Comparison of ENCODE assay signal across 9 cellular contexts in genomic region chr5:146340260-146341081, GRCh38. TPM values are rescaled to one million over a fixed set of nuclear protein-coding genes. Genes with fewer than 3 reads are reported as not detected.
DNase-seq lines count a peak whose midpoint lies in the region; ATAC-seq and TF ChIP-seq lines count a peak whose summit lies in the region.
"Had no signal": no experiment of that assay in that cellular context is flagged by ENCODE, and none has a peak within 500 bp of the region (broad histone marks: within the 10 kb centered on the region; RNA-seq: fewer than 3 reads in every experiment).

No MANE protein-coding gene starts in this region.

- H3K27me3 ChIP-seq in foreskin keratinocyte (peaks cover 100% of the 10 kb centered on the region), psoas muscle (ENCODE audit: insufficient read depth in 3 of 3, low read length in 2 of 3) (peaks cover 0 to 93% (median 58%) of the 10 kb centered on the region in 3 donors)

- H3K27ac Mint-ChIP-seq in activated CD8-positive, alpha-beta memory T cell treated with anti-CD3 and anti-CD28 coated beads, Interleukin-2, amount 10 ng/mL, durations not matched to agents 7 days and 5 days = peak overlapping the region; percentile 56
- H3K27ac Mint-ChIP-seq in T-helper 2 cell treated with Interferon-gamma antibody and Interleukin-4, amounts not matched to agents 5 μg/mL and 100 μg/mL, for 36 hours = no peak overlapping the region

- no peaks in the 10 kb centered on the region for H3K36me3 ChIP-seq in psoas muscle (ENCODE audit: insufficient read depth in 1 of 2, low read depth in 1 of 2)

- no peaks in the 10 kb centered on the region for H3K9me3 Mint-ChIP-seq in activated CD8-positive, alpha-beta memory T cell treated with anti-CD3 and anti-CD28 coated beads, Interleukin-2, amount 10 ng/mL, durations not matched to agents 7 days and 5 days (ENCODE audit: low read depth)
- no peaks in the 10 kb centered on the region for H3K9me3 Mint-ChIP-seq in T-helper 2 cell treated with Interferon-gamma antibody and Interleukin-4, amounts not matched to agents 5 μg/mL and 100 μg/mL, for 36 hours

- peak; percentile 66 for DNase-seq in activated CD8-positive, alpha-beta memory T cell treated with anti-CD3 and anti-CD28 coated beads, Interleukin-2, amount 10 ng/mL, durations not matched to agents 7 days and 5 days
- DNase-seq in activated CD8-positive, alpha-beta memory T cell treated with anti-CD3 and anti-CD28 coated beads, Interleukin-2, amount 50 U/mL, for 4 hours = no peak
- peak; percentile 27 for DNase-seq in T-helper 2 cell treated with Interferon-gamma antibody and Interleukin-4, amounts not matched to agents 5 μg/mL and 100 μg/mL, for 36 hours (ENCODE audit: low spot score)
- peak in 1 of 2 donors; percentile 47 for DNase-seq in foreskin keratinocyte
- DNase-seq in psoas muscle = peak; percentile 55 to 65
- no peak for DNase-seq in activated effector memory CD4-positive, alpha-beta T cell treated with Interleukin-2 at 50 U/mL for 16 hours
- DNase-seq in NCI-H2107 treated with DMSO at 0.1 percent for 48 hours (lab: John Stamatoyannopoulos, UW; ENCODE audit: unreplicated experiment) = no peak
- no peak for DNase-seq in NCI-H2171 treated with DMSO at 0.1 percent for 48 hours (lab: John Stamatoyannopoulos, UW)

- H3K27ac ChIP-seq in foreskin keratinocyte = no peak overlapping the region
- H3K27ac ChIP-seq in psoas muscle = no peak overlapping the region
- H3K27ac ChIP-seq: C4-2B had no signal

- peak; percentile 47 for ATAC-seq in activated CD8-positive, alpha-beta memory T cell treated with anti-CD3 and anti-CD28 coated beads, Interleukin-2, amount 10 ng/mL, durations not matched to agents 7 days and 5 days
- ATAC-seq in foreskin keratinocyte = peak; percentile 52
- ATAC-seq in psoas muscle = peak in 2 of 4 donors; percentile 44 to 49

- CTCF ChIA-PET in activated CD8-positive, alpha-beta memory T cell treated with anti-CD3 and anti-CD28 coated beads, Interleukin-2, amount 10 ng/mL, durations not matched to agents 7 days and 5 days (lab: Charles Lee) = no interaction called here

- TF ChIP-seq CTCF in foreskin keratinocyte (conservative IDR thresholded peaks at IDR 0.05) (no peak), psoas muscle (IDR thresholded peaks at IDR 0.05) (no peak)

- no peaks in the 10 kb centered on the region for H3K9me3 ChIP-seq in psoas muscle

- 3 to 4% (median 4%) methylated on average over 40 of the region's 40 CpGs for WGBS in psoas muscle, 3 donors

- peaks cover 9% of the 10 kb centered on the region for H3K36me3 Mint-ChIP-seq in activated CD8-positive, alpha-beta memory T cell treated with anti-CD3 and anti-CD28 coated beads, Interleukin-2, amount 10 ng/mL, durations not matched to agents 7 days and 5 days
- H3K36me3 Mint-ChIP-seq in T-helper 2 cell treated with Interferon-gamma antibody and Interleukin-4, amounts not matched to agents 5 μg/mL and 100 μg/mL, for 36 hours (ENCODE audit: low read depth) = no peaks in the 10 kb centered on the region

- peaks cover 99% of the 10 kb centered on the region for H3K27me3 Mint-ChIP-seq in activated CD8-positive, alpha-beta memory T cell treated with anti-CD3 and anti-CD28 coated beads, Interleukin-2, amount 10 ng/mL, durations not matched to agents 7 days and 5 days
- H3K27me3 Mint-ChIP-seq in T-helper 2 cell treated with Interferon-gamma antibody and Interleukin-4, amounts not matched to agents 5 μg/mL and 100 μg/mL, for 36 hours (ENCODE audit: low read depth) = peaks cover 95% of the 10 kb centered on the region

- intact Hi-C loops in psoas muscle (cut with DNase I) = no loop called here

- H3K4me3 ChIP-seq in psoas muscle = peak overlapping the region; percentile 22

- H3K4me3 Mint-ChIP-seq in activated CD8-positive, alpha-beta memory T cell treated with anti-CD3 and anti-CD28 coated beads, Interleukin-2, amount 10 ng/mL, durations not matched to agents 7 days and 5 days = no peak overlapping the region
- no peak overlapping the region for H3K4me3 Mint-ChIP-seq in T-helper 2 cell treated with Interferon-gamma antibody and Interleukin-4, amounts not matched to agents 5 μg/mL and 100 μg/mL, for 36 hours

- peaks cover 13% of the 10 kb centered on the region for H3K4me1 Mint-ChIP-seq in activated CD8-positive, alpha-beta memory T cell treated with anti-CD3 and anti-CD28 coated beads, Interleukin-2, amount 10 ng/mL, durations not matched to agents 7 days and 5 days
- peaks cover 5% of the 10 kb centered on the region for H3K4me1 Mint-ChIP-seq in T-helper 2 cell treated with Interferon-gamma antibody and Interleukin-4, amounts not matched to agents 5 μg/mL and 100 μg/mL, for 36 hours (ENCODE audit: low read depth)

- H3K4me1 ChIP-seq in foreskin keratinocyte (no peaks in the 10 kb centered on the region), psoas muscle (no peaks in the 10 kb centered on the region)

RNA-seq across cellular contexts. Expression of gene POU4F3, which starts 1.8 kb away (rescaled TPM):
- total RNA-seq in activated CD8-positive, alpha-beta memory T cell treated with anti-CD3 and anti-CD28 coated beads, Interleukin-2, amount 10 ng/mL, durations not matched to agents 7 days and 5 days = under 1 TPM; 0.09 to 0.20 TPM
- total RNA-seq in foreskin keratinocyte (not detected in 2 replicates), psoas muscle (not detected)
- polyA plus RNA-seq in foreskin keratinocyte (0.04 TPM in 1 of 2 replicates, not detected in the other), psoas muscle (under 1 TPM in 1 of 3 donors, not detected in 2; 0.04 TPM)

Comparison
In these comparisons a context has a peak if more than half of its experiments do, and no peak if none do; other contexts are left out.
1. DNase-seq: peak in activated CD8-positive, alpha-beta memory T cell treated with anti-CD3 and anti-CD28 coated beads, Interleukin-2, amount 10 ng/mL, durations not matched to agents 7 days and 5 days (single experiment), T-helper 2 cell treated with Interferon-gamma antibody and Interleukin-4, amounts not matched to agents 5 μg/mL and 100 μg/mL, for 36 hours (single experiment) and psoas muscle (2 of 2); none in activated CD8-positive, alpha-beta memory T cell treated with anti-CD3 and anti-CD28 coated beads, Interleukin-2, amount 50 U/mL, for 4 hours (single experiment), activated effector memory CD4-positive, alpha-beta T cell treated with Interleukin-2 at 50 U/mL for 16 hours (single experiment), NCI-H2107 treated with DMSO at 0.1 percent for 48 hours (single experiment) and NCI-H2171 treated with DMSO at 0.1 percent for 48 hours (single experiment).